8 cellular contexts compared by ENCODE assay signal in the genomic region with DNA sequence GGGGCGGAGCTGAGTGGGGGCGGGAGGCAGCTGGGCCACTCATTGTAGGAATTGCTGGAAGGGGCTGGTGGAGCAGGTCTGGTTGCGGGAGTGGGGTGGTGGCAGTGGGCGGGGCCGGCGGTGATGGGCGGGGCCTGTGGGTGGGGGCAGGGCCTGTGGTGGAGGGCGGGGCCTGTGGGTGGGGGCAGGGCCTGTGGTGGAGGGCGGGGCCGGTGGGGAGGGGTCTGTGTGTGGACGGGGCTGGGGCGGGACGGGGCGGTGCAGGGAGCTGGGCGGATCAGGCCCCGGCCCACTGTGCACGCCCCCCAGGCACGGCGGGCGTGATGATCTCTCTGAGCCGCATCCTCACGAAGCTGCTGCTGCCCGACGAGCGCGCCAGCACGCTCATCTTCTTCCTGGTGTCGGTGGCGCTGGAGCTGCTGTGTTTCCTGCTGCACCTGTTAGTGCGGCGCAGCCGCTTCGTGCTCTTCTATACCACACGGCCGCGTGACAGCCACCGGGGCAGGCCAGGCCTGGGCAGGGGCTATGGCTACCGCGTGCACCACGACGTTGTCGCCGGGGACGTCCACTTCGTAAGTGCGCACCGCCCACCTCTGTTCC. TPM values are rescaled to one million over a fixed set of nuclear protein-coding genes. Genes with fewer than 3 reads are reported as not detected.
DNase-seq lines count a peak whose midpoint lies in the region; ATAC-seq and TF ChIP-seq lines count a peak whose summit lies in the region.

No MANE protein-coding gene starts in this region.

- H3K4me3 ChIP-seq in GM08714 (ENCODE audit: low read length) (peak overlapping the region; percentile 1; the same call in 1 of the 2 replicates), testis (no peak overlapping the region), adrenal gland (peak overlapping the region in 1 of 4 donors; percentile 23)

- TF ChIP-seq CTCF in testis (IDR thresholded peaks at IDR 0.05) (no peak), adrenal gland (IDR thresholded peaks at IDR 0.05) (no peak)

- H3K27me3 Mint-ChIP-seq in memory B cell: peaks cover 37% of the 10 kb centered on the region

- no peaks in the 10 kb centered on the region for H3K36me3 ChIP-seq in testis (ENCODE audit: low read depth, missing control alignments)
- no peaks in the 10 kb centered on the region for H3K36me3 ChIP-seq in adrenal gland (replicated peaks in 1 of 2)

- no peaks in the 10 kb centered on the region for H3K9me3 ChIP-seq in testis
- no peaks in the 10 kb centered on the region for H3K9me3 ChIP-seq in adrenal gland (replicated peaks in 1 of 3)

- no peaks in the 10 kb centered on the region for H3K27me3 ChIP-seq in testis
- H3K27me3 ChIP-seq in adrenal gland: no peaks in the 10 kb centered on the region

- ATAC-seq in memory B cell (ENCODE audit: low read depth): peak; percentile 78

- TF ChIP-seq POLR2A in testis (IDR thresholded peaks at IDR 0.05) (no peak), adrenal gland (IDR thresholded peaks at IDR 0.05) (no peak)

- peaks cover 2% of the 10 kb centered on the region for H3K9me3 Mint-ChIP-seq in memory B cell

- no peak overlapping the region for H3K27ac ChIP-seq in testis
- no peak overlapping the region for H3K27ac ChIP-seq in adrenal gland

- 37 to 63% methylated on average over 15 to 32 of the region's 47 CpGs for WGBS in testis, 2 donors
- WGBS in adrenal gland, 4 donors: 16 to 63% (median 20%) methylated on average over 12 to 46 of the region's 47 CpGs

- H3K36me3 Mint-ChIP-seq in memory B cell: peaks cover 2% of the 10 kb centered on the region

- DNase-seq in NCI-H526 treated with DMSO at 0.1 percent for 48 hours (lab: John Stamatoyannopoulos, UW) (peak; percentile 33), activated T-helper 1 cell treated with Interleukin-2 at 50 U/mL for 16 hours (ENCODE audit: low read depth) (peak; percentile 57), memory B cell (ENCODE audit: low spot score in 2 of 2) (peak; percentile 31 to 49), testis (peak; percentile 67), adrenal gland (no peak), DMS53 (lab: John Stamatoyannopoulos, UW) (no peak), NCI-H345 treated with DMSO at 0.1 percent for 48 hours (lab: John Stamatoyannopoulos, UW; ENCODE audit: unreplicated experiment) (no peak)

- intact Hi-C loops in testis (cut with DNase I; ENCODE audit: low total_unique reads): no loop called here
- intact Hi-C loops in adrenal gland (cut with DNase I): no loop called here

- peak overlapping the region; percentile 79 for H3K4me3 Mint-ChIP-seq in memory B cell

- H3K27ac Mint-ChIP-seq in memory B cell: no peak overlapping the region

- H3K4me1 ChIP-seq in testis: no peaks in the 10 kb centered on the region
- no peaks in the 10 kb centered on the region for H3K4me1 ChIP-seq in adrenal gland (replicated peaks in 1 of 2)

- peaks cover 14% of the 10 kb centered on the region for H3K4me1 Mint-ChIP-seq in memory B cell

RNA-seq across cellular contexts. Expression of a gene that starts 14.0 kb away (rescaled TPM):
- total RNA-seq in testis (10 to 100 TPM in 1 of 2 donors, 1 to 10 TPM in 1; 7.6 to 15.2 TPM), adrenal gland (10 to 100 TPM in 2 of 8 donors, 1 to 10 TPM in 4, under 1 TPM in 2; 0.69 to 21.6 (median 2.3) TPM)
- polyA plus RNA-seq in testis (ENCODE audit: insufficient read depth, low read depth, low replicate concordance) (4.3 TPM), adrenal gland (10 to 100 TPM in 2 of 3 donors, 1 to 10 TPM in 1; 4.3 to 22.0 (median 16.6) TPM)

Comparison
In these comparisons a context has a peak if more than half of its experiments do, and no peak if none do; other contexts are left out.
1. DNase-seq: peak in NCI-H526 treated with DMSO at 0.1 percent for 48 hours (single experiment), activated T-helper 1 cell treated with Interleukin-2 at 50 U/mL for 16 hours (single experiment), memory B cell (2 of 2) and testis (single experiment); none in adrenal gland (0 of 7), DMS53 (single experiment) and NCI-H345 treated with DMSO at 0.1 percent for 48 hours (single experiment).